Comparison of ENCODE assay signal across 10 cellular contexts in genomic region chr9:696332-697090, GRCh38.
DNase-seq lines count a peak whose midpoint lies in the region; ATAC-seq and TF ChIP-seq lines count a peak whose summit lies in the region.
"Had no signal": no experiment of that assay in that cellular context is flagged by ENCODE, and none has a peak within 500 bp of the region (broad histone marks: within the 10 kb centered on the region; RNA-seq: fewer than 3 reads in every experiment).

No MANE protein-coding gene starts in this region.

- TF ChIP-seq CTCF in BJ (IDR thresholded peaks at IDR 0.05; ENCODE audit: insufficient read depth, low read depth, low read length) = peak; percentile 50
- TF ChIP-seq CTCF in psoas muscle (IDR thresholded peaks at IDR 0.05) = peak; percentile 12

- no peaks in the 10 kb centered on the region for H3K9me3 ChIP-seq in psoas muscle

- H3K27ac Mint-ChIP-seq in effector memory CD8-positive, alpha-beta T cell = no peak overlapping the region
- H3K27ac Mint-ChIP-seq: activated T-cell treated with anti-CD3 and anti-CD28 coated beads, Interleukin-2, amount 50 U/mL, for 24 hours had no signal

- WGBS in adipose tissue, 3 donors = 38 to 63% (median 48%) methylated on average over 8 of the region's 8 CpGs
- 38 to 49% (median 45%) methylated on average over 8 of the region's 8 CpGs for WGBS in psoas muscle, 3 donors

- CTCF ChIA-PET in BJ (lab: Yijun Ruan, JAX) = interaction anchor here (0.7 to 1.5 kb wide), 6 partner anchors 11 to 56 kb away, joined by 3 to 8 read pairs (median 3); no protein-coding TSS in a partner anchor

- H3K27me3 Mint-ChIP-seq in effector memory CD8-positive, alpha-beta T cell = peaks cover 20 to 36% of the 10 kb centered on the region in 2 donors

- POLR2A ChIA-PET in BJ (lab: Charles Lee) = no interaction called here

- no peaks in the 10 kb centered on the region for H3K9me3 Mint-ChIP-seq in effector memory CD8-positive, alpha-beta T cell
- H3K9me3 Mint-ChIP-seq: activated T-cell treated with anti-CD3 and anti-CD28 coated beads, Interleukin-2, amount 50 U/mL, for 24 hours had no signal

- no peaks in the 10 kb centered on the region for H3K36me3 Mint-ChIP-seq in effector memory CD8-positive, alpha-beta T cell (ENCODE audit: insufficient read depth)

- ATAC-seq in psoas muscle (peak in 2 of 4 donors; percentile 37 to 45), HG03280 (IDR thresholded peaks at IDR 0.05; ENCODE audit: unreplicated experiment) (no peak), HG03095 (IDR thresholded peaks at IDR 0.05; ENCODE audit: unreplicated experiment) (no peak)
- no peak for ATAC-seq in effector memory CD8-positive, alpha-beta T cell (replicated peaks)
- ATAC-seq in stimulated activated naive CD8-positive, alpha-beta T cell treated with anti-CD3 and anti-CD28 coated beads, Interleukin-15, Interleukin-2, amounts not matched to agents 100 U/mL and 50 U/mL, for 24 hours = no peak

- intact Hi-C loops in psoas muscle (cut with DNase I) = loop anchor here (5.0 kb wide), 3 partner anchors 41 to 56 kb away; no protein-coding TSS in a partner anchor

- H3K27me3 ChIP-seq in BJ (ENCODE audit: control insufficient read depth, insufficient read depth, low read length) = no peaks in the 10 kb centered on the region
- no peaks in the 10 kb centered on the region for H3K27me3 ChIP-seq in psoas muscle (ENCODE audit: insufficient read depth in 3 of 3, low read length in 2 of 3)

- peaks cover 64% of the 10 kb centered on the region for H3K4me1 ChIP-seq in psoas muscle

- H3K27ac ChIP-seq in adipose tissue (ENCODE audit: low read depth, low read length) = peak overlapping the region; percentile 6
- H3K27ac ChIP-seq in psoas muscle = peak overlapping the region; percentile 95

- H3K36me3 ChIP-seq in BJ (ENCODE audit: control insufficient read depth, insufficient read depth, low read length) (no peaks in the 10 kb centered on the region), psoas muscle (ENCODE audit: insufficient read depth in 1 of 2, low read depth in 1 of 2) (peaks cover 0 to 5% of the 10 kb centered on the region in 2 donors)

- H3K4me3 Mint-ChIP-seq in effector memory CD8-positive, alpha-beta T cell = no peak overlapping the region
- H3K4me3 Mint-ChIP-seq: activated T-cell treated with anti-CD3 and anti-CD28 coated beads, Interleukin-2, amount 50 U/mL, for 24 hours had no signal

- DNase-seq in BJ (ENCODE audit: low read depth) (no peak), globus pallidus (ENCODE audit: low spot score) (peak; percentile 75), psoas muscle (peak in 1 of 2 donors; percentile 55)
- DNase-seq in effector memory CD8-positive, alpha-beta T cell = no peak
- DNase-seq in stimulated activated naive CD8-positive, alpha-beta T cell treated with anti-CD3 and anti-CD28 coated beads, Interleukin-15, Interleukin-2, amounts not matched to agents 100 U/mL and 50 U/mL, for 24 hours = no peak
- DNase-seq: activated T-cell treated with anti-CD3 and anti-CD28 coated beads, Interleukin-2, amount 50 U/mL, for 24 hours; DMS53 had no signal

- H3K4me3 ChIP-seq in BJ (ENCODE audit: low read depth, low read length) = no peak overlapping the region
- peak overlapping the region; percentile 70 for H3K4me3 ChIP-seq in psoas muscle

- no peaks in the 10 kb centered on the region for H3K4me1 Mint-ChIP-seq in effector memory CD8-positive, alpha-beta T cell (ENCODE audit: low read depth in 2 of 2)
